Comparison of ENCODE assay signal across 19 cellular contexts in the genomic region with DNA sequence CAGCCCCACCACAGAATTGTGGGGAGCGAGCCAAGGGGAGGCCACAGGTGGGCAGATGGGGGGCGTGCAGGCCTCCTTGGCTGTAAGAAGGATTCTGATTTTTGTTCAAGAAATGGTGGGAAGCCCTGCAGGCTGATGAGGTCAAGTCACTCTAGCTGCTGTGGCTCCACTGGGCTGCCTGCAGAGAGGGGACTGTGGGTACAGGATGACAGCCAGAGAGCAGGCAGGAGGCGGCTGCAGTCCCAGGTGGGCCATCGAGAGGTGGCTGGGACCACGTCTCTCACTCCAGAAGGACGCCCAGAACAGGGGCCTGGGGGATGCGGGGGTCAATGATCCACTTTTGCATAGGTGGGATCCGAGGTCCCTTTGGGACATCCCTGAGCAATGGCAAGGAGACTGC. TPM values are rescaled to one million over a fixed set of nuclear protein-coding genes. Genes with fewer than 3 reads are reported as not detected.
DNase-seq lines count a peak whose midpoint lies in the region; ATAC-seq, FAIRE-seq and TF ChIP-seq lines count a peak whose summit lies in the region.
"Had no signal": no experiment of that assay in that cellular context is flagged by ENCODE, and none has a peak within 500 bp of the region (broad histone marks: within the 10 kb centered on the region; RNA-seq: fewer than 3 reads in every experiment).

No MANE protein-coding gene starts in this region.

- ATAC-seq in right cardiac atrium = no peak
- no peak for ATAC-seq in upper lobe of right lung
- no peak for ATAC-seq in GM19455 (IDR thresholded peaks at IDR 0.05; ENCODE audit: unreplicated experiment)
- ATAC-seq: CD8-positive, alpha-beta T cell had no signal

- DNase-seq in left ventricle myocardium inferior (no peak), right cardiac atrium (no peak), WERI-Rb-1 (no peak), kidney (peak; percentile 55), upper lobe of right lung (peak; percentile 55), SJCRH30 (no peak), SHP77 (lab: John Stamatoyannopoulos, UW) (no peak)
- DNase-seq: Calu3; CD8-positive, alpha-beta T cell; GF-D8; GOT3; HFFc6; MM.1S; NCI-H2029 treated with DMSO at 0.1 percent for 48 hours; NCI-H82; RPMI8226 had no signal

- peaks cover 90% of the 10 kb centered on the region for H3K4me1 ChIP-seq in left ventricle myocardium inferior
- peaks cover 20% of the 10 kb centered on the region for H3K4me1 ChIP-seq in right cardiac atrium (ENCODE audit: control insufficient read depth, insufficient read depth, low read length)
- H3K4me1 ChIP-seq in kidney (ENCODE audit: control insufficient read depth in 1 of 2, insufficient read depth in 1 of 2, low read depth in 1 of 2, low read length in 2 of 2) = peaks cover 24 to 33% of the 10 kb centered on the region in 2 donors
- peaks cover 51% of the 10 kb centered on the region for H3K4me1 ChIP-seq in upper lobe of right lung
- H3K4me1 ChIP-seq in SJCRH30 = peaks cover 5% of the 10 kb centered on the region
- H3K4me1 ChIP-seq: SJSA1 had no signal

- no peak overlapping the region for H3K4me3 ChIP-seq in left ventricle myocardium inferior
- no peak overlapping the region for H3K4me3 ChIP-seq in right cardiac atrium (ENCODE audit: low read length)
- no peak overlapping the region for H3K4me3 ChIP-seq in WERI-Rb-1 (ENCODE audit: low read depth, low read length)
- H3K4me3 ChIP-seq in kidney (ENCODE audit: low read length in 2 of 2) = no peak overlapping the region
- no peak overlapping the region for H3K4me3 ChIP-seq in upper lobe of right lung
- H3K4me3 ChIP-seq in SJCRH30 = no peak overlapping the region
- H3K4me3 ChIP-seq: SJSA1 had no signal

- H3K27ac ChIP-seq in left ventricle myocardium inferior (replicated peaks) (peak overlapping the region; percentile 52), right cardiac atrium (ENCODE audit: low read length) (no peak overlapping the region), WERI-Rb-1 (peak overlapping the region; percentile 64), kidney (ENCODE audit: low read depth in 2 of 2, low read length in 2 of 2) (no peak overlapping the region), upper lobe of right lung (no peak overlapping the region), SJCRH30 (no peak overlapping the region)
- H3K27ac ChIP-seq: SJSA1 had no signal

- H3K9ac ChIP-seq in kidney (ENCODE audit: low read length in 2 of 2) = no peak overlapping the region

- H3K36me3 ChIP-seq in left ventricle myocardium inferior = no peaks in the 10 kb centered on the region
- peaks cover 29% of the 10 kb centered on the region for H3K36me3 ChIP-seq in WERI-Rb-1
- H3K36me3 ChIP-seq in kidney (ENCODE audit: control insufficient read depth in 1 of 2, insufficient read depth in 2 of 2, low read length in 2 of 2) = no peaks in the 10 kb centered on the region
- no peaks in the 10 kb centered on the region for H3K36me3 ChIP-seq in upper lobe of right lung
- H3K36me3 ChIP-seq in SJCRH30 = peaks cover 8% of the 10 kb centered on the region; the same call in 1 of the 2 replicates

- no peak for TF ChIP-seq CTCF in left ventricle myocardium inferior (IDR thresholded peaks at IDR 0.05; ENCODE audit: borderline replicate concordance)
- TF ChIP-seq CTCF in WERI-Rb-1 (IDR thresholded peaks at IDR 0.05; ENCODE audit: low read depth, low read length) = no peak
- no peak for TF ChIP-seq CTCF in kidney (IDR thresholded peaks at IDR 0.05; ENCODE audit: borderline replicate concordance, extremely low read depth, insufficient read depth)
- no peak for TF ChIP-seq CTCF in upper lobe of right lung (IDR thresholded peaks at IDR 0.05)

- no peaks in the 10 kb centered on the region for H3K27me3 ChIP-seq in left ventricle myocardium inferior (ENCODE audit: low read depth)
- no peaks in the 10 kb centered on the region for H3K27me3 ChIP-seq in right cardiac atrium (ENCODE audit: control insufficient read depth, insufficient read depth)
- H3K27me3 ChIP-seq in WERI-Rb-1 (ENCODE audit: insufficient read depth, low read depth, severe bottlenecking) = no peaks in the 10 kb centered on the region
- H3K27me3 ChIP-seq in upper lobe of right lung = no peaks in the 10 kb centered on the region
- H3K27me3 ChIP-seq in SJCRH30 = no peaks in the 10 kb centered on the region
- H3K27me3 ChIP-seq: SJSA1 had no signal

- no peak for FAIRE-seq in kidney (lab: Jason Lieb, UNC)
- FAIRE-seq: A204.1 had no signal

- WGBS in right cardiac atrium = 88% methylated on average over 8 of the region's 8 CpGs

- H3K9me3 ChIP-seq in left ventricle myocardium inferior (replicated peaks) = peaks cover 4% of the 10 kb centered on the region
- no peaks in the 10 kb centered on the region for H3K9me3 ChIP-seq in right cardiac atrium (ENCODE audit: control insufficient read depth, low read length)
- H3K9me3 ChIP-seq in WERI-Rb-1 (ENCODE audit: severe bottlenecking) = no peaks in the 10 kb centered on the region
- H3K9me3 ChIP-seq in kidney (ENCODE audit: control insufficient read depth in 1 of 2, low read length in 2 of 2) = no peaks in the 10 kb centered on the region
- H3K9me3 ChIP-seq in upper lobe of right lung = no peaks in the 10 kb centered on the region
- H3K9me3 ChIP-seq in SJCRH30 (replicated peaks) = no peaks in the 10 kb centered on the region
- H3K9me3 ChIP-seq: SJSA1 had no signal

- intact Hi-C loops in left ventricle myocardium inferior (cut with micrococcal nuclease) = no loop called here
- intact Hi-C loops in right cardiac atrium (cut with DNase I) = loop anchor here in 1 of 4 donors (10.0 kb wide), 1 partner anchor 173 kb away; no protein-coding TSS in a partner anchor
- intact Hi-C loops in kidney (cut with DNase I) = no loop called here
- intact Hi-C loops in upper lobe of right lung (cut with DNase I) = no loop called here

RNA-seq across cellular contexts. Expression of gene NCOR2, which starts 9.1 kb away (rescaled TPM):
- total RNA-seq in left ventricle myocardium inferior = 152 TPM
- total RNA-seq in right cardiac atrium = 100 to 1,000 TPM; 137 to 166 (median 146) TPM
- polyA plus RNA-seq in right cardiac atrium = 66.4 TPM
- total RNA-seq in kidney = 205 TPM
- polyA plus RNA-seq in kidney (ENCODE audit: insufficient read depth, low read depth, low replicate concordance) = 18.7 TPM
- total RNA-seq in upper lobe of right lung = 336 TPM
- total RNA-seq in SJCRH30 (2014; rRNA removed; shearing (Covaris generic)) = 48.5 and 52.2 TPM in 2 replicates

Comparison
In these comparisons a context has a peak if more than half of its experiments do, and no peak if none do; other contexts are left out.
1. H3K27ac ChIP-seq: peak in left ventricle myocardium inferior (single experiment) and WERI-Rb-1 (single experiment); none in right cardiac atrium (single experiment), kidney (0 of 2), upper lobe of right lung (single experiment) and SJCRH30 (single experiment).
2. DNase-seq: peak in kidney (single experiment) and upper lobe of right lung (single experiment); none in left ventricle myocardium inferior (single experiment), right cardiac atrium (0 of 3), WERI-Rb-1 (single experiment), SJCRH30 (0 of 2) and SHP77 (0 of 2).